Comparison of ENCODE assay signal across 2 cellular contexts in genomic region chr6:79737172-79737571, GRCh38.
TF ChIP-seq lines count a peak whose summit lies in the region.

No MANE protein-coding gene starts in this region.

TF ChIP-seq in IMR-90, 13 proteins besides CTCF, POLR2A, EP300 and RAD21:
- no peak for TF ChIP-seq USF2 (IDR thresholded peaks at IDR 0.05; ENCODE audit: low read depth, low read length)
- TF ChIP-seq RFX5 (IDR thresholded peaks at IDR 0.05; ENCODE audit: low read depth, low read length): no peak
- TF ChIP-seq CEBPB (IDR thresholded peaks at IDR 0.05; ENCODE audit: low read depth, low read length): no peak
- no peak for TF ChIP-seq RCOR1 (IDR thresholded peaks at IDR 0.05; ENCODE audit: insufficient replicate concordance, low read length)
- TF ChIP-seq MXI1 (IDR thresholded peaks at IDR 0.05; ENCODE audit: borderline replicate concordance, low read depth, low read length): no peak
- TF ChIP-seq, protein P1, sequence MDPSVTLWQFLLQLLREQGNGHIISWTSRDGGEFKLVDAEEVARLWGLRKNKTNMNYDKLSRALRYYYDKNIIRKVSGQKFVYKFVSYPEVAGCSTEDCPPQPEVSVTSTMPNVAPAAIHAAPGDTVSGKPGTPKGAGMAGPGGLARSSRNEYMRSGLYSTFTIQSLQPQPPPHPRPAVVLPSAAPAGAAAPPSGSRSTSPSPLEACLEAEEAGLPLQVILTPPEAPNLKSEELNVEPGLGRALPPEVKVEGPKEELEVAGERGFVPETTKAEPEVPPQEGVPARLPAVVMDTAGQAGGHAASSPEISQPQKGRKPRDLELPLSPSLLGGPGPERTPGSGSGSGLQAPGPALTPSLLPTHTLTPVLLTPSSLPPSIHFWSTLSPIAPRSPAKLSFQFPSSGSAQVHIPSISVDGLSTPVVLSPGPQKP (IDR thresholded peaks at IDR 0.05; ENCODE audit: borderline replicate concordance, low read depth, low read length): no peak
- TF ChIP-seq BHLHE40 (IDR thresholded peaks at IDR 0.05; ENCODE audit: low read depth, low read length): no peak
- TF ChIP-seq FOS (IDR thresholded peaks at IDR 0.05; ENCODE audit: low read depth, low read length): no peak
- no peak for TF ChIP-seq SMC3 (IDR thresholded peaks at IDR 0.05; ENCODE audit: low read depth, low read length)
- TF ChIP-seq MAZ (IDR thresholded peaks at IDR 0.05; ENCODE audit: borderline replicate concordance, low read depth, low read length): no peak
- no peak for TF ChIP-seq NFE2L2 (IDR thresholded peaks at IDR 0.05; ENCODE audit: low read depth, low read length)
- TF ChIP-seq CHD1 (IDR thresholded peaks at IDR 0.05; ENCODE audit: low read depth, low read length): no peak
- TF ChIP-seq MAFK (IDR thresholded peaks at IDR 0.05; ENCODE audit: low read depth, low read length): no peak

TF ChIP-seq in SK-N-SH, 30 proteins besides CTCF, POLR2A, EP300 and RAD21:
- no peak for TF ChIP-seq USF2 (IDR thresholded peaks at IDR 0.05; ENCODE audit: borderline replicate concordance, low read depth, low read length)
- TF ChIP-seq EZH2phosphoT487 (IDR thresholded peaks at IDR 0.05; ENCODE audit: borderline replicate concordance, low read depth): no peak
- no peak for TF ChIP-seq POLR2AphosphoS5 (IDR thresholded peaks at IDR 0.05; ENCODE audit: low read depth, low read length)
- no peak for TF ChIP-seq RXRA (IDR thresholded peaks at IDR 0.05; ENCODE audit: borderline replicate concordance, low read depth)
- TF ChIP-seq NRF1 (IDR thresholded peaks at IDR 0.05; ENCODE audit: low read depth, low read length): no peak
- no peak for TF ChIP-seq FOXJ3 (CRISPR knock-in tag; IDR thresholded peaks at IDR 0.05)
- TF ChIP-seq FOSL2 (IDR thresholded peaks at IDR 0.05; ENCODE audit: borderline replicate concordance, low read depth): no peak
- no peak for TF ChIP-seq RFX5 (IDR thresholded peaks at IDR 0.05; ENCODE audit: low read length)
- no peak for TF ChIP-seq CHD2 (IDR thresholded peaks at IDR 0.05; ENCODE audit: low read length, partially characterized antibody)
- no peak for TF ChIP-seq YY1 (IDR thresholded peaks at IDR 0.05; ENCODE audit: low read depth)
- no peak for TF ChIP-seq MEF2A (IDR thresholded peaks at IDR 0.05; ENCODE audit: borderline replicate concordance, low read depth)
- TF ChIP-seq, protein P2, sequence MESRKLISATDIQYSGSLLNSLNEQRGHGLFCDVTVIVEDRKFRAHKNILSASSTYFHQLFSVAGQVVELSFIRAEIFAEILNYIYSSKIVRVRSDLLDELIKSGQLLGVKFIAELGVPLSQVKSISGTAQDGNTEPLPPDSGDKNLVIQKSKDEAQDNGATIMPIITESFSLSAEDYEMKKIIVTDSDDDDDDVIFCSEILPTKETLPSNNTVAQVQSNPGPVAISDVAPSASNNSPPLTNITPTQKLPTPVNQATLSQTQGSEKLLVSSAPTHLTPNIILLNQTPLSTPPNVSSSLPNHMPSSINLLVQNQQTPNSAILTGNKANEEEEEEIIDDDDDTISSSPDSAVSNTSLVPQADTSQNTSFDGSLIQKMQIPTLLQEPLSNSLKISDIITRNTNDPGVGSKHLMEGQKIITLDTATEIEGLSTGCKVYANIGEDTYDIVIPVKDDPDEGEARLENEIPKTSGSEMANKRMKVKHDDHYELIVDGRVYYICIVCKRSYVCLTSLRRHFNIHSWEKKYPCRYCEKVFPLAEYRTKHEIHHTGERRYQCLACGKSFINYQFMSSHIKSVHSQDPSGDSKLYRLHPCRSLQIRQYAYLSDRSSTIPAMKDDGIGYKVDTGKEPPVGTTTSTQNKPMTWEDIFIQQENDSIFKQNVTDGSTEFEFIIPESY (IDR thresholded peaks at IDR 0.05; ENCODE audit: borderline replicate concordance, low read depth): no peak
- no peak for TF ChIP-seq NFIC (IDR thresholded peaks at IDR 0.05; ENCODE audit: borderline replicate concordance)
TF ChIP-seq in SK-N-SH: peak in this region for 0.
